ENCODE assay signal across 16 cellular contexts in genomic region chr3:111335512-111335911, GRCh38.
DNase-seq lines count a peak whose midpoint lies in the region; ATAC-seq and TF ChIP-seq lines count a peak whose summit lies in the region.
"Had no signal": no experiment of that assay in that cellular context is flagged by ENCODE, and none has a peak within 500 bp of the region (broad histone marks: within the 10 kb centered on the region; RNA-seq: fewer than 3 reads in every experiment).

No MANE protein-coding gene starts in this region.

- in situ Hi-C loops in GM23248 (cut with MboI) = no loop called here

- H3K27me3 Mint-ChIP-seq in activated CD4-positive, alpha-beta T cell treated with anti-CD3 and anti-CD28 coated beads for 36 hours = no peaks in the 10 kb centered on the region
- no peaks in the 10 kb centered on the region for H3K27me3 Mint-ChIP-seq in activated CD4-positive, alpha-beta T cell treated with anti-CD3 and anti-CD28 coated beads, Interleukin-2, amount 10 ng/mL, durations not matched to agents 24 days and 14 days
- H3K27me3 Mint-ChIP-seq in glutamatergic neuron (ENCODE audit: unreplicated experiment) = peaks cover 3% of the 10 kb centered on the region
- H3K27me3 Mint-ChIP-seq in CD14-positive monocyte (ENCODE audit: low read depth in 3 of 3) = no peaks in the 10 kb centered on the region
- H3K27me3 Mint-ChIP-seq: activated CD4-positive, alpha-beta T cell treated with anti-CD3 and anti-CD28 coated beads, Interleukin-2, amount 10 ng/mL, durations not matched to agents 7 days and 5 days had no signal

- no peaks in the 10 kb centered on the region for H3K9me3 ChIP-seq in GM23248 (ENCODE audit: low read depth)
- H3K9me3 ChIP-seq: sigmoid colon had no signal

- no peaks in the 10 kb centered on the region for H4K20me1 ChIP-seq in GM23248 (ENCODE audit: insufficient read depth)

- H3K4me1 Mint-ChIP-seq in activated CD4-positive, alpha-beta T cell treated with anti-CD3 and anti-CD28 coated beads for 36 hours = peaks cover 13% of the 10 kb centered on the region
- H3K4me1 Mint-ChIP-seq in activated CD4-positive, alpha-beta T cell treated with anti-CD3 and anti-CD28 coated beads, Interleukin-2, amount 10 ng/mL, durations not matched to agents 24 days and 14 days = peaks cover 31% of the 10 kb centered on the region
- peaks cover 21% of the 10 kb centered on the region for H3K4me1 Mint-ChIP-seq in stimulated activated effector memory CD8-positive, alpha-beta T cell treated with anti-CD3 and anti-CD28 coated beads, Interleukin-12 subunit alpha, Interleukin-12 subunit beta, amount 100 ng/mL, for 72 hours
- H3K4me1 Mint-ChIP-seq in glutamatergic neuron (ENCODE audit: low read depth, unreplicated experiment) (peaks cover 32% of the 10 kb centered on the region), CD14-positive monocyte (no peaks in the 10 kb centered on the region)

- no peak for TF ChIP-seq CTCF in glutamatergic neuron (IDR thresholded peaks at IDR 0.05; ENCODE audit: partially characterized antibody, unreplicated experiment)
- no peak for TF ChIP-seq CTCF in CD14-positive monocyte (IDR thresholded peaks at IDR 0.05)

- no peak overlapping the region for H3K9ac ChIP-seq in GM23248

- H3K4me3 ChIP-seq in GM23248 = no peak overlapping the region
- H3K4me3 ChIP-seq: A549, sigmoid colon had no signal

- no peak overlapping the region for H3K4me3 Mint-ChIP-seq in activated CD4-positive, alpha-beta T cell treated with anti-CD3 and anti-CD28 coated beads for 36 hours
- no peak overlapping the region for H3K4me3 Mint-ChIP-seq in activated CD4-positive, alpha-beta T cell treated with anti-CD3 and anti-CD28 coated beads, Interleukin-2, amount 10 ng/mL, durations not matched to agents 24 days and 14 days
- H3K4me3 Mint-ChIP-seq in stimulated activated effector memory CD8-positive, alpha-beta T cell treated with anti-CD3 and anti-CD28 coated beads, Interleukin-12 subunit alpha, Interleukin-12 subunit beta, amount 100 ng/mL, for 72 hours = no peak overlapping the region
- no peak overlapping the region for H3K4me3 Mint-ChIP-seq in glutamatergic neuron (ENCODE audit: unreplicated experiment)
- H3K4me3 Mint-ChIP-seq in CD14-positive monocyte = no peak overlapping the region
- H3K4me3 Mint-ChIP-seq: activated CD4-positive, alpha-beta T cell treated with anti-CD3 and anti-CD28 coated beads, Interleukin-2, amount 10 ng/mL, durations not matched to agents 7 days and 5 days; activated T-helper 1 cell treated with anti-CD3 and anti-CD28 coated beads, Interleukin-12 subunit alpha, Interleukin-12 subunit beta, Interleukin-2, Interleukin-4 antibody, amounts not matched to agents 30 ng/mL and 10 ng/mL and 1 ng/mL, durations not matched to agents 14 hours and 24 hours and 36 hours had no signal

- peaks cover 24% of the 10 kb centered on the region for H3K4me1 ChIP-seq in GM23248 (ENCODE audit: insufficient read depth)
- H3K4me1 ChIP-seq: A549, sigmoid colon had no signal

- CTCF ChIA-PET in activated CD4-positive, alpha-beta T cell treated with anti-CD3 and anti-CD28 coated beads for 36 hours (lab: Charles Lee) = interaction anchor here (1.0 to 1.5 kb wide), 3 partner anchors 9 to 13 kb away, joined by 3 read pairs; no protein-coding TSS in a partner anchor

- H3K9me3 Mint-ChIP-seq in activated CD4-positive, alpha-beta T cell treated with anti-CD3 and anti-CD28 coated beads for 36 hours (ENCODE audit: low read depth) = peaks cover 5% of the 10 kb centered on the region
- H3K9me3 Mint-ChIP-seq in activated CD4-positive, alpha-beta T cell treated with anti-CD3 and anti-CD28 coated beads, Interleukin-2, amount 10 ng/mL, durations not matched to agents 24 days and 14 days = peaks cover 15% of the 10 kb centered on the region
- no peaks in the 10 kb centered on the region for H3K9me3 Mint-ChIP-seq in stimulated activated effector memory CD8-positive, alpha-beta T cell treated with anti-CD3 and anti-CD28 coated beads, Interleukin-12 subunit alpha, Interleukin-12 subunit beta, amount 100 ng/mL, for 72 hours
- H3K9me3 Mint-ChIP-seq in glutamatergic neuron (ENCODE audit: unreplicated experiment) (peaks cover 5% of the 10 kb centered on the region), CD14-positive monocyte (peaks cover 0 to 6% (median 2%) of the 10 kb centered on the region in 7 donors)

- no peaks in the 10 kb centered on the region for H3K27me3 ChIP-seq in GM23248 (replicated peaks; ENCODE audit: insufficient read depth)
- H3K27me3 ChIP-seq: sigmoid colon had no signal

- no peaks in the 10 kb centered on the region for H3K36me3 ChIP-seq in GM23248 (ENCODE audit: low read depth)
- H3K36me3 ChIP-seq: sigmoid colon had no signal

- POLR2A ChIA-PET in activated CD4-positive, alpha-beta T cell treated with anti-CD3 and anti-CD28 coated beads for 36 hours (lab: Charles Lee) = interaction anchor here (0.7 kb wide), 1 partner anchor 188 kb away, joined by 3 read pairs; no protein-coding TSS in a partner anchor

- H3K36me3 Mint-ChIP-seq in activated CD4-positive, alpha-beta T cell treated with anti-CD3 and anti-CD28 coated beads for 36 hours (ENCODE audit: low read depth) = peaks cover 3% of the 10 kb centered on the region
- H3K36me3 Mint-ChIP-seq in activated CD4-positive, alpha-beta T cell treated with anti-CD3 and anti-CD28 coated beads, Interleukin-2, amount 10 ng/mL, durations not matched to agents 24 days and 14 days (ENCODE audit: low read depth) = peaks cover 3% of the 10 kb centered on the region
- no peaks in the 10 kb centered on the region for H3K36me3 Mint-ChIP-seq in stimulated activated effector memory CD8-positive, alpha-beta T cell treated with anti-CD3 and anti-CD28 coated beads, Interleukin-12 subunit alpha, Interleukin-12 subunit beta, amount 100 ng/mL, for 72 hours
- H3K36me3 Mint-ChIP-seq in glutamatergic neuron (ENCODE audit: unreplicated experiment) (peaks cover 3% of the 10 kb centered on the region), CD14-positive monocyte (no peaks in the 10 kb centered on the region)

- 83 to 89% methylated on average over 2 of the region's 2 CpGs for WGBS in GM23248 (ENCODE audit: low coverage in 1 of 2, low lambda C conversion rate in 2 of 2, missing lambda C conversion rate in 2 of 2), 2 experiments

- peak; percentile 69 for ATAC-seq in activated CD4-positive, alpha-beta T cell treated with anti-CD3 and anti-CD28 coated beads for 36 hours
- peak; percentile 65 for ATAC-seq in HG03354 (IDR thresholded peaks at IDR 0.05; ENCODE audit: poor library complexity, severe bottlenecking, unreplicated experiment)
- peak; percentile 60 for ATAC-seq in stimulated activated effector memory CD8-positive, alpha-beta T cell treated with anti-CD3 and anti-CD28 coated beads, Interleukin-12 subunit alpha, Interleukin-12 subunit beta, amount 100 ng/mL, for 72 hours
- ATAC-seq: A549, Right ventricle myocardium inferior had no signal

- DNase-seq in activated CD4-positive, alpha-beta T cell treated with anti-CD3 and anti-CD28 coated beads for 36 hours = no peak
- DNase-seq in activated CD4-positive, alpha-beta T cell treated with anti-CD3 and anti-CD28 coated beads, Interleukin-2, amount 10 ng/mL, durations not matched to agents 24 days and 14 days = no peak
- DNase-seq in GM23248 = no peak
- no peak for DNase-seq in stimulated activated effector memory CD8-positive, alpha-beta T cell treated with anti-CD3 and anti-CD28 coated beads, Interleukin-12 subunit alpha, Interleukin-12 subunit beta, amount 100 ng/mL, for 72 hours (ENCODE audit: low spot score in 2 of 2)
- DNase-seq in NCI-H446 treated with DMSO at 0.1 percent for 48 hours (lab: John Stamatoyannopoulos, UW) = no peak
- no peak for DNase-seq in glutamatergic neuron
- no peak for DNase-seq in CD14-positive monocyte (ENCODE audit: low spot score)
- DNase-seq: activated CD4-positive, alpha-beta T cell treated with anti-CD3 and anti-CD28 coated beads, Interleukin-2, amount 10 ng/mL, durations not matched to agents 7 days and 5 days; anterior cingulate cortex; NCI-H1930; sigmoid colon; stimulated activated naive CD4-positive, alpha-beta T cell had no signal

- intact Hi-C loops in activated CD4-positive, alpha-beta T cell treated with anti-CD3 and anti-CD28 coated beads for 36 hours (cut with DNase I, micrococcal nuclease) = loop anchor here (5.0 to 10.0 kb wide), 5 partner anchors 101 to 523 kb away; partner anchors contain the start of genes CD96 (in 1 of the 2) and NECTIN3 (in 1 of the 2)
- intact Hi-C loops in activated CD4-positive, alpha-beta T cell treated with anti-CD3 and anti-CD28 coated beads, Interleukin-2, amount 10 ng/mL, durations not matched to agents 24 days and 14 days (cut with micrococcal nuclease) = no loop called here
- intact Hi-C loops in CD14-positive monocyte (cut with micrococcal nuclease) = no loop called here

- peaks cover 9% of the 10 kb centered on the region; the same call in 1 of the 2 replicates for H3F3A ChIP-seq in GM23248 (ENCODE audit: insufficient read depth)

- H3K27ac ChIP-seq in GM23248 = no peak overlapping the region
- H3K27ac ChIP-seq: A549, sigmoid colon had no signal

- H3K9me2 ChIP-seq in GM23248 (ENCODE audit: insufficient read depth) = no peaks in the 10 kb centered on the region

- no peaks in the 10 kb centered on the region for H3K79me2 ChIP-seq in GM23248 (ENCODE audit: insufficient read depth)

- H2AFZ ChIP-seq in GM23248 = no peak overlapping the region

- H3K4me2 ChIP-seq in GM23248 (ENCODE audit: unreplicated experiment) = peak overlapping the region; percentile 2
- H3K4me2 ChIP-seq: A549 had no signal

- no peak overlapping the region for H3K27ac Mint-ChIP-seq in activated CD4-positive, alpha-beta T cell treated with anti-CD3 and anti-CD28 coated beads for 36 hours
- no peak overlapping the region for H3K27ac Mint-ChIP-seq in activated CD4-positive, alpha-beta T cell treated with anti-CD3 and anti-CD28 coated beads, Interleukin-2, amount 10 ng/mL, durations not matched to agents 24 days and 14 days
- H3K27ac Mint-ChIP-seq in stimulated activated effector memory CD8-positive, alpha-beta T cell treated with anti-CD3 and anti-CD28 coated beads, Interleukin-12 subunit alpha, Interleukin-12 subunit beta, amount 100 ng/mL, for 72 hours = no peak overlapping the region
- H3K27ac Mint-ChIP-seq in glutamatergic neuron (ENCODE audit: unreplicated experiment) (no peak overlapping the region), CD14-positive monocyte (no peak overlapping the region)
- H3K27ac Mint-ChIP-seq: activated CD4-positive, alpha-beta T cell treated with anti-CD3 and anti-CD28 coated beads, Interleukin-2, amount 10 ng/mL, durations not matched to agents 7 days and 5 days; activated T-helper 1 cell treated with anti-CD3 and anti-CD28 coated beads, Interleukin-12 subunit alpha, Interleukin-12 subunit beta, Interleukin-2, Interleukin-4 antibody, amounts not matched to agents 30 ng/mL and 10 ng/mL and 1 ng/mL, durations not matched to agents 14 hours and 24 hours and 36 hours had no signal

Comparison
In these comparisons a context has a peak if more than half of its experiments do, and no peak if none do; other contexts are left out.
1. intact Hi-C loops: an anchor here in activated CD4-positive, alpha-beta T cell treated with anti-CD3 and anti-CD28 coated beads for 36 hours (5.0 to 10.0 kb wide); none called in activated CD4-positive, alpha-beta T cell treated with anti-CD3 and anti-CD28 coated beads, Interleukin-2, amount 10 ng/mL, durations not matched to agents 24 days and 14 days and CD14-positive monocyte.